Comparison of ENCODE assay signal across 12 cellular contexts in the genomic region with DNA sequence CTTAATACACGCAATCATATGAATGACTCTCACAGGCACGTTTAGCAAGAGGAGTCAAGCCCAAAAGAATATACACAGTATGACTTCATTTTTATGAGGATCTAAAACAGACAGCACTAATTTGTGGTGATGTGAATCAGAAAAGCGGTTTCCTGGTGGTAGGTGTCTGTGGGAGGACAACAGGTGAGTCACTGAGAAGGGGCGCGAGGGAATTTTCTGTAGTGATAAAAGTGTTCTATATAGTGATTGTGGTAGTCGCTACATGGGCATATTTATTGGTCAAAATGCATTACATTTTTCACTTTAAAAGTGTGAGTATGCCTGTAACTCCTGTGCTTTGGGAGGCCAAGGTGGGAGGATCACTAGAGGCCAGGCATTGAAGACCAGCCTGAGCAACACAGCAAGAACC.
A peak's percentile ranks its signal among the peaks of the same experiment; 100 is the strongest.
DNase-seq lines count a peak whose midpoint lies in the region; ATAC-seq lines count a peak whose summit lies in the region.
"Had no signal": no experiment of that assay in that cellular context is flagged by ENCODE, and none has a peak within 500 bp of the region (broad histone marks: within the 10 kb centered on the region; RNA-seq: fewer than 3 reads in every experiment).

No MANE protein-coding gene starts in this region.

- peaks cover 0 to 3% of the 10 kb centered on the region in 2 donors for H3K4me1 Mint-ChIP-seq in effector memory CD8-positive, alpha-beta T cell (ENCODE audit: low read depth in 2 of 2)

- peak; percentile 40 to 56 for DNase-seq in activated CD4-positive, alpha-beta T cell treated with anti-CD3 and anti-CD28 coated beads for 24 hours (ENCODE audit: low read depth in 2 of 2)
- DNase-seq in activated CD4-positive, alpha-beta T cell treated with anti-CD3 and anti-CD28 coated beads, Interleukin-2, amount 50 U/mL, for 1 hour: no peak
- peak; percentile 21 for DNase-seq in activated T-cell treated with anti-CD3 and anti-CD28 coated beads for 4 hours
- DNase-seq in effector memory CD8-positive, alpha-beta T cell: no peak
- DNase-seq in stimulated activated CD8-positive, alpha-beta memory T cell treated with anti-CD3 and anti-CD28 coated beads, Interleukin-7, amount 100 ng/mL, for 4 hours (ENCODE audit: low read depth in 2 of 2): peak; percentile 8 to 38
- no peak for DNase-seq in NCI-H2171 (lab: John Stamatoyannopoulos, UW)
- DNase-seq in nucleus accumbens (lab: John Stamatoyannopoulos, UW): no peak
- DNase-seq: NCI-H226, sigmoid colon, SJCRH30 had no signal

- no peak overlapping the region for H3K4me3 Mint-ChIP-seq in effector memory CD8-positive, alpha-beta T cell

- H3K27me3 Mint-ChIP-seq in effector memory CD8-positive, alpha-beta T cell: peaks cover 11 to 16% of the 10 kb centered on the region in 2 donors

- no peaks in the 10 kb centered on the region for H3K36me3 Mint-ChIP-seq in effector memory CD8-positive, alpha-beta T cell (ENCODE audit: insufficient read depth)

- peak; percentile 89 for ATAC-seq in effector memory CD8-positive, alpha-beta T cell (replicated peaks)
- ATAC-seq in GM21367 (IDR thresholded peaks at IDR 0.05; ENCODE audit: unreplicated experiment): no peak
- ATAC-seq: A549 had no signal

- H3K27ac Mint-ChIP-seq in effector memory CD8-positive, alpha-beta T cell: no peak overlapping the region

- no peaks in the 10 kb centered on the region for H3K9me3 Mint-ChIP-seq in effector memory CD8-positive, alpha-beta T cell

Comparison
In these comparisons a context has a peak if more than half of its experiments do, and no peak if none do; other contexts are left out.
1. DNase-seq: peak in activated CD4-positive, alpha-beta T cell treated with anti-CD3 and anti-CD28 coated beads for 24 hours (2 of 2), activated T-cell treated with anti-CD3 and anti-CD28 coated beads for 4 hours (single experiment) and stimulated activated CD8-positive, alpha-beta memory T cell treated with anti-CD3 and anti-CD28 coated beads, Interleukin-7, amount 100 ng/mL, for 4 hours (2 of 2); none in activated CD4-positive, alpha-beta T cell treated with anti-CD3 and anti-CD28 coated beads, Interleukin-2, amount 50 U/mL, for 1 hour (single experiment), effector memory CD8-positive, alpha-beta T cell (0 of 3), NCI-H2171 (single experiment) and nucleus accumbens (0 of 56).